Comparison of ENCODE assay signal across 8 cellular contexts in the genomic region with DNA sequence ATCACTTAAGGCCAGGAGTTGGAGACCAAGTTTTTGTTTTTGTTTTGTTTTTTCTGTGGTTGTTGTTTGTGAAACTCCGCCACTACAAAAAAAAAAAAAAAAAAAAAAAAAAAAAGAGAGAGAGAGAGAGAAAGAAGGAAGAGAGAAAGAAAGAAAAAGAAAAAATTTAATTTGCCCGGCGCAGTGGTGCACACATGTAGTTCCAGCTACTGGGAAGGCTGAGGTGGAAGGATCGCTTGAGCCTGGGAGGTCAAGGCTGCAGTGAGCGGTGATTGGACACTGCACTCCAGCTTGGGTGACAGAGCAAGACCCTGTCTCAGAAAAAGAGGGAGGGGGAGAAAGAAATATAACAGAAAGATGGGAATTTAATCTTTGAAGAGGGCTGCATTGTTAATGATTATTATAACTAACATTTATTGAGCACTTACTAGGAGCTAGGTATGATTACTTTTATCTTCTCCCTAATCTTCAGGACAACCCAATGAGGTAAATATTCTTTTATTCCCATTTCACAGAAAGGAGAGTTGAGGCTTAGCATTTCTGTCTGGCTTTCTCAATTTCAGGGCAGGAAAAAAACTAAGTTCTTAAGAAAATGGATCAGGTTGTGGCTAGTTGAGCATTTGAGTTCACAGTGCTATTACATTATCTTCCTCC. TPM values are rescaled to one million over a fixed set of nuclear protein-coding genes. Genes with fewer than 3 reads are reported as not detected.
DNase-seq lines count a peak whose midpoint lies in the region; ATAC-seq and TF ChIP-seq lines count a peak whose summit lies in the region.

No MANE protein-coding gene starts in this region.

- no peak for DNase-seq in AG09309 (ENCODE audit: low read depth)
- no peak for DNase-seq in central memory CD8-positive, alpha-beta T cell (ENCODE audit: low spot score in 2 of 2)
- no peak for DNase-seq in kidney glomerular epithelial cell (lab: John Stamatoyannopoulos, UW)
- no peak for DNase-seq in NK-92 (lab: John Stamatoyannopoulos, UW; ENCODE audit: unreplicated experiment)
- no peak for DNase-seq in HPDE6-E6E7 (ENCODE audit: extremely low spot score)
- no peak for DNase-seq in posterior vena cava (ENCODE audit: low spot score)

- no peak overlapping the region for H3K27ac ChIP-seq in HUES6 (ENCODE audit: low read depth, low read length)

- peak overlapping the region; percentile 54 for H3K4me3 ChIP-seq in AG09309 (ENCODE audit: control insufficient read depth, low read depth, low read length)
- H3K4me3 ChIP-seq in HUES6 (ENCODE audit: low read depth, low read length): peak overlapping the region; percentile 90

- H3K36me3 Mint-ChIP-seq in central memory CD8-positive, alpha-beta T cell (ENCODE audit: insufficient read depth): peaks cover 12% of the 10 kb centered on the region
- peaks cover 23% of the 10 kb centered on the region for H3K36me3 Mint-ChIP-seq in nephron (ENCODE audit: low read depth)

- peak overlapping the region; percentile 91 for H3K4me3 Mint-ChIP-seq in central memory CD8-positive, alpha-beta T cell
- H3K4me3 Mint-ChIP-seq in nephron: peak overlapping the region; percentile 93 to 97 (median 94)

- no peak overlapping the region for H3K27ac Mint-ChIP-seq in central memory CD8-positive, alpha-beta T cell (ENCODE audit: low read depth)
- H3K27ac Mint-ChIP-seq in nephron: peak overlapping the region in 2 of 3 experiments; percentile 98 to 99

- H3K9me3 Mint-ChIP-seq in central memory CD8-positive, alpha-beta T cell: no peaks in the 10 kb centered on the region
- H3K9me3 Mint-ChIP-seq in nephron: peaks cover 2% of the 10 kb centered on the region

- peaks cover 4% of the 10 kb centered on the region; the same call in 1 of the 2 replicates for H3K9me3 ChIP-seq in HUES6 (ENCODE audit: control insufficient read depth, insufficient read depth, low read depth, low read length)

- H3K9ac ChIP-seq in HUES6 (ENCODE audit: low read length): no peak overlapping the region

- no peaks in the 10 kb centered on the region for H3K27me3 Mint-ChIP-seq in central memory CD8-positive, alpha-beta T cell
- H3K27me3 Mint-ChIP-seq in nephron (ENCODE audit: low read depth): no peaks in the 10 kb centered on the region

- ATAC-seq in central memory CD8-positive, alpha-beta T cell (replicated peaks; ENCODE audit: extremely low read depth, poor library complexity, severe bottlenecking): no peak

- H3K36me3 ChIP-seq in HUES6 (ENCODE audit: control insufficient read depth, insufficient read depth, low read length): peaks cover 27% of the 10 kb centered on the region

- peaks cover 23% of the 10 kb centered on the region for H3K4me1 Mint-ChIP-seq in central memory CD8-positive, alpha-beta T cell
- H3K4me1 Mint-ChIP-seq in nephron: peaks cover 11% of the 10 kb centered on the region

- intact Hi-C loops in posterior vena cava (cut with DNase I): no loop called here

- TF ChIP-seq CTCF in AG09309 (IDR thresholded peaks at IDR 0.05; ENCODE audit: control insufficient read depth, insufficient read depth, low read depth, low read length, missing control alignments) (no peak), nephron (IDR thresholded peaks at IDR 0.05; ENCODE audit: unreplicated experiment in 3 of 3) (no peak)

- 0 out of 2 replicates have a peak, but pooled peaks cover 2% of the 10 kb centered on the region for H3K4me1 ChIP-seq in HUES6 (ENCODE audit: control insufficient read depth, insufficient read depth, low read length)

- H3K27me3 ChIP-seq in HUES6 (ENCODE audit: control insufficient read depth, insufficient read depth, low read length): no peaks in the 10 kb centered on the region

RNA-seq across cellular contexts. Expression of gene THG1L, which starts 1.0 kb away (rescaled TPM):
- 1 to 10 TPM; 7.4 to 8.4 TPM for total RNA-seq in posterior vena cava

RNA-seq across cellular contexts. Expression of gene LSM11, which starts 11.3 kb away (rescaled TPM):
- 1 to 10 TPM; 5.8 to 8.1 TPM for total RNA-seq in posterior vena cava
